8 cellular contexts compared by ENCODE assay signal in the genomic region with DNA sequence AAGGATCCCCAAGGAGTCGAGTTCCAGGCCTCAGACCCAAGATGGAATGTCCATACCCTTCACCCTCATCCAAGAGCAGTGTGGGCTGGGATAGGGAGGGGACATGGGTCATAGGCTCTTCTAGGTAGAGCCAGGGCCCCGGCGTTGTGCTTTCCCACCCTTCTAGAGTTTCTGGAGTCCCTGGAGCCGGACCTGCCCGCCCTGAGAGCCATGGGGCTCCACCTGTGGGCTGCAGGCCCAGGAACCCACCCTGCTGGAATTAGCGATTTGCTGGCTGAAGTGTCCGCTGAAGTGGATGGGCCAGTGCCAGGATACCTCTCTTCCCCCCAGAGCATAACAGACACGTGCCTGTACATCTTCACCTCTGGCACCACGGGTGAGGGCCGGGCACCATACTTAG. TPM values are rescaled to one million over a fixed set of nuclear protein-coding genes. Genes with fewer than 3 reads are reported as not detected.
DNase-seq lines count a peak whose midpoint lies in the region; ATAC-seq and TF ChIP-seq lines count a peak whose summit lies in the region.

No MANE protein-coding gene starts in this region.

- peak overlapping the region; percentile 51; the same call in 1 of the 2 replicates for H3K9ac ChIP-seq in MM.1S (ENCODE audit: low read length)

- H3K4me2 ChIP-seq in MM.1S (ENCODE audit: low read depth, low read length), result peak overlapping the region; percentile 99

- ATAC-seq in naive thymus-derived CD8-positive, alpha-beta T cell, result no peak
- no peak for ATAC-seq in HG02884 (IDR thresholded peaks at IDR 0.05; ENCODE audit: unreplicated experiment)

- H3K9me3 ChIP-seq in BE2C (no peaks in the 10 kb centered on the region), MM.1S (replicated peaks; ENCODE audit: insufficient read depth, low read length) (no peaks in the 10 kb centered on the region), ectodermal cell (ENCODE audit: control insufficient read depth, low read length) (no peaks in the 10 kb centered on the region)

- no peaks in the 10 kb centered on the region for H3K27me3 Mint-ChIP-seq in naive thymus-derived CD8-positive, alpha-beta T cell

- peak overlapping the region; percentile 92 for H2AFZ ChIP-seq in MM.1S (ENCODE audit: low read length)

- H3K4me3 Mint-ChIP-seq in naive thymus-derived CD8-positive, alpha-beta T cell, result peak overlapping the region; percentile 65 to 90 (median 81)

- no peak overlapping the region for H3K27ac ChIP-seq in MM.1S (ENCODE audit: low read length)
- H3K27ac ChIP-seq in ectodermal cell (ENCODE audit: insufficient read depth, low read depth, low read length, poor library complexity, severe bottlenecking), result no peak overlapping the region

- H3K4me3 ChIP-seq in BE2C (ENCODE audit: low read depth, low read length) (peak overlapping the region; percentile 74), MM.1S (ENCODE audit: low read length) (peak overlapping the region; percentile 80), ectodermal cell (ENCODE audit: insufficient read depth, low read depth, low read length) (peak overlapping the region; percentile 49)

- peaks cover 4% of the 10 kb centered on the region; the same call in 1 of the 2 replicates for H3K36me3 ChIP-seq in BE2C
- no peaks in the 10 kb centered on the region for H3K36me3 ChIP-seq in MM.1S (replicated peaks; ENCODE audit: insufficient read depth, low read length)
- peaks cover 9% of the 10 kb centered on the region for H3K36me3 ChIP-seq in ectodermal cell (ENCODE audit: control insufficient read depth, insufficient read depth, low read length)

- DNase-seq in BE2C (no peak), MM.1S (no peak), NCI-H187 treated with DMSO at 0.1 percent for 48 hours (lab: John Stamatoyannopoulos, UW) (no peak), NCI-H2227 (lab: John Stamatoyannopoulos, UW; ENCODE audit: unreplicated experiment) (no peak), HuH-7.5 (ENCODE audit: low spot score) (no peak)
- no peak for DNase-seq in naive thymus-derived CD8-positive, alpha-beta T cell

- H3K4me1 Mint-ChIP-seq in naive thymus-derived CD8-positive, alpha-beta T cell, result peaks cover 16 to 39% (median 35%) of the 10 kb centered on the region in 4 donors

- H4K20me1 ChIP-seq in MM.1S (ENCODE audit: insufficient read depth, low read length), result no peaks in the 10 kb centered on the region

- TF ChIP-seq CTCF in BE2C (IDR thresholded peaks at IDR 0.05; ENCODE audit: low read depth, low read length) (no peak), MM.1S (IDR thresholded peaks at IDR 0.05; ENCODE audit: low read length) (no peak)

- POLR2A ChIA-PET in naive thymus-derived CD8-positive, alpha-beta T cell (lab: Charles Lee), result interaction anchor here (0.7 to 2.5 kb wide), 9 partner anchors 7 to 217 kb away, joined by 3 to 20 read pairs (median 6); a partner anchor contains a TSS

- peaks cover 13% of the 10 kb centered on the region for H3F3A ChIP-seq in MM.1S (ENCODE audit: insufficient read depth, low read length)

- H3K9me2 ChIP-seq in MM.1S (replicated peaks; ENCODE audit: insufficient read depth, low read length), result no peaks in the 10 kb centered on the region

- H3K4me1 ChIP-seq in BE2C, result no peaks in the 10 kb centered on the region
- H3K4me1 ChIP-seq in MM.1S (ENCODE audit: low read length), result peaks cover 15% of the 10 kb centered on the region
- H3K4me1 ChIP-seq in ectodermal cell (ENCODE audit: control insufficient read depth, insufficient read depth, low read length), result peaks cover 4% of the 10 kb centered on the region

- H3K27ac Mint-ChIP-seq in naive thymus-derived CD8-positive, alpha-beta T cell, result peak overlapping the region in 7 of 10 donors; percentile 34 to 88 (median 63)

- H3K79me2 ChIP-seq in MM.1S (ENCODE audit: low read length), result no peaks in the 10 kb centered on the region

- H3K9me3 Mint-ChIP-seq in naive thymus-derived CD8-positive, alpha-beta T cell, result no peaks in the 10 kb centered on the region

- H3K36me3 Mint-ChIP-seq in naive thymus-derived CD8-positive, alpha-beta T cell, result peaks cover 0 to 9% (median 0%) of the 10 kb centered on the region in 3 donors

- no peaks in the 10 kb centered on the region for H3K27me3 ChIP-seq in BE2C
- no peaks in the 10 kb centered on the region for H3K27me3 ChIP-seq in MM.1S (replicated peaks; ENCODE audit: insufficient read depth, low read length)
- H3K27me3 ChIP-seq in ectodermal cell (ENCODE audit: control insufficient read depth, insufficient read depth, low read length, poor library complexity, severe bottlenecking), result peaks cover 15% of the 10 kb centered on the region

- WGBS in ectodermal cell, 2 experiments, result 73 to 75% methylated on average over 10 of the region's 10 CpGs

RNA-seq across cellular contexts. Expression of a gene that starts 1.1 kb away (rescaled TPM):
- polyA plus RNA-seq in BE2C (2012; ENCODE audit: insufficient read depth, insufficient read length, low read depth), result 70.5 TPM
- polyA plus RNA-seq in ectodermal cell (2013, experiment 1 of 4), result 10.2 TPM
- 10.3 TPM for polyA plus RNA-seq in ectodermal cell (2013, experiment 2 of 4)
- 12.3 TPM for polyA plus RNA-seq in ectodermal cell (2013, experiment 3 of 4)
- 12.2 TPM for polyA plus RNA-seq in ectodermal cell (2013, experiment 4 of 4)
- total RNA-seq in naive thymus-derived CD8-positive, alpha-beta T cell, result 10 to 100 TPM; 15.3 to 18.5 TPM
- 10 to 100 TPM in 2 of 3 donors, 1 to 10 TPM in 1; 8.4 to 15.6 (median 10.0) TPM for polyA plus RNA-seq in naive thymus-derived CD8-positive, alpha-beta T cell

RNA-seq across cellular contexts. Expression of a gene that starts 48.5 kb away (rescaled TPM):
- 51.8 TPM for polyA plus RNA-seq in BE2C (2012; ENCODE audit: insufficient read depth, insufficient read length, low read depth)
- 82.7 TPM for polyA plus RNA-seq in ectodermal cell (2013, experiment 1 of 4)
- polyA plus RNA-seq in ectodermal cell (2013, experiment 2 of 4), result 82.9 TPM
- polyA plus RNA-seq in ectodermal cell (2013, experiment 3 of 4), result 67.3 TPM
- 75.3 TPM for polyA plus RNA-seq in ectodermal cell (2013, experiment 4 of 4)
- 10 to 100 TPM; 58.2 to 60.6 TPM for total RNA-seq in naive thymus-derived CD8-positive, alpha-beta T cell
- polyA plus RNA-seq in naive thymus-derived CD8-positive, alpha-beta T cell, result 10 to 100 TPM in 2 of 3 donors, 1 to 10 TPM in 1; 10.0 to 13.8 (median 10.8) TPM
